In genomic region chr20:47362361-47363219, GRCh38 we compare ENCODE assay signal across 10 cellular contexts. TPM values are rescaled to one million over a fixed set of nuclear protein-coding genes. Genes with fewer than 3 reads are reported as not detected.
DNase-seq lines count a peak whose midpoint lies in the region; ATAC-seq, FAIRE-seq and TF ChIP-seq lines count a peak whose summit lies in the region.
"Had no signal": no experiment of that assay in that cellular context is flagged by ENCODE, and none has a peak within 500 bp of the region (broad histone marks: within the 10 kb centered on the region; RNA-seq: fewer than 3 reads in every experiment).

No MANE protein-coding gene starts in this region.

- H3K27me3 ChIP-seq in K562 (ENCODE audit: control insufficient read depth in 2 of 2, insufficient read depth in 2 of 2, low read length in 2 of 2), result no peaks in the 10 kb centered on the region
- H3K27me3 ChIP-seq in colonic mucosa, result no peaks in the 10 kb centered on the region
- H3K27me3 ChIP-seq: adrenal gland had no signal

- no peak for TF ChIP-seq EP300 in K562 (IDR thresholded peaks at IDR 0.05; ENCODE audit: low read length)

- H3K4me3 Mint-ChIP-seq in CD14-positive monocyte (peak overlapping the region; percentile 28 to 60), neural crest cell (peak overlapping the region; percentile 31)

- peaks cover 51% of the 10 kb centered on the region for H3K4me1 Mint-ChIP-seq in CD14-positive monocyte
- peaks cover 54% of the 10 kb centered on the region for H3K4me1 Mint-ChIP-seq in neural crest cell

- H2AFZ ChIP-seq in K562 (ENCODE audit: low read depth, low read length), result peak overlapping the region; percentile 79

- H3K27me3 Mint-ChIP-seq in CD14-positive monocyte (ENCODE audit: low read depth in 3 of 3) (peaks cover 0 to 1% (median 0%) of the 10 kb centered on the region in 3 donors), neural crest cell (ENCODE audit: low read depth) (no peaks in the 10 kb centered on the region)

- H3K9ac ChIP-seq in K562 (ENCODE audit: insufficient read depth in 1 of 2, low read depth in 2 of 2, low read length in 2 of 2) (peak overlapping the region; percentile 33 to 58; a peak in 3 of 4 replicates), colonic mucosa (ENCODE audit: low read depth in 2 of 2, low read length in 2 of 2) (no peak overlapping the region)

- peak overlapping the region; percentile 58 for H3K4me2 ChIP-seq in K562 (ENCODE audit: insufficient read depth, low read length)

- no peak for FAIRE-seq in K562 (lab: Jason Lieb, UNC)
- FAIRE-seq: D721Med had no signal

- no peak for ATAC-seq in K562
- ATAC-seq in GM18867 (IDR thresholded peaks at IDR 0.05; ENCODE audit: unreplicated experiment), result no peak

- no peak overlapping the region for H3K4me3 ChIP-seq in Jurkat, Clone E6-1 (ENCODE audit: low read length)
- H3K4me3 ChIP-seq in K562 (no peak overlapping the region), colonic mucosa (no peak overlapping the region)
- H3K4me3 ChIP-seq: adrenal gland had no signal

- TF ChIP-seq CTCF in CD14-positive monocyte (IDR thresholded peaks at IDR 0.05) (no peak), K562 (IDR thresholded peaks at IDR 0.05 in 2 of 3, conservative IDR thresholded peaks at IDR 0.05 in 1 of 3; ENCODE audit: insufficient read depth in 2 of 3, low read depth in 1 of 3, low read length in 3 of 3) (no peak), neural crest cell (conservative IDR thresholded peaks at IDR 0.05) (no peak), colonic mucosa (IDR thresholded peaks at IDR 0.05) (no peak)

- no peak for TF ChIP-seq POLR2A in K562 (conservative IDR thresholded peaks at IDR 0.05)

- no peak for TF ChIP-seq RAD21 in K562 (CRISPR knock-in tag; conservative IDR thresholded peaks at IDR 0.05 in 1 of 2, IDR thresholded peaks at IDR 0.05 in 1 of 2)

- H3K36me3 Mint-ChIP-seq in CD14-positive monocyte, result peaks cover 5% of the 10 kb centered on the region in 2 donors
- no peaks in the 10 kb centered on the region for H3K36me3 Mint-ChIP-seq in neural crest cell (ENCODE audit: low read depth)

- H3K9me1 ChIP-seq in K562 (ENCODE audit: control insufficient read depth, insufficient read depth, low read length), result no peaks in the 10 kb centered on the region

- no peaks in the 10 kb centered on the region for H3K9me3 Mint-ChIP-seq in CD14-positive monocyte
- no peaks in the 10 kb centered on the region for H3K9me3 Mint-ChIP-seq in neural crest cell

- CTCF ChIA-PET in K562 (lab: Yijun Ruan, JAX; ENCODE audit: low intra/inter-chr PET ratio), result no interaction called here

- in situ Hi-C loops in K562 (cut with MboI), result no loop called here

- H3K36me3 ChIP-seq in K562 (ENCODE audit: control insufficient read depth, insufficient read depth, low read length) (no peaks in the 10 kb centered on the region), colonic mucosa (no peaks in the 10 kb centered on the region)
- H3K36me3 ChIP-seq: adrenal gland had no signal

- H3K79me2 ChIP-seq in K562 (ENCODE audit: control insufficient read depth, insufficient read depth, low read length), result peaks cover 53% of the 10 kb centered on the region

- peak overlapping the region in 3 of 7 donors; percentile 2 to 84 (median 22) for H3K27ac Mint-ChIP-seq in CD14-positive monocyte
- H3K27ac Mint-ChIP-seq in neural crest cell (ENCODE audit: unreplicated experiment), result peak overlapping the region; percentile 27

- H3K9me3 ChIP-seq in K562 (replicated peaks; ENCODE audit: control insufficient read depth, insufficient read depth, low read depth, low read length) (no peaks in the 10 kb centered on the region), colonic mucosa (no peaks in the 10 kb centered on the region)
- H3K9me3 ChIP-seq: adrenal gland had no signal

- H3K4me1 ChIP-seq in K562 (replicated peaks in 1 of 2; ENCODE audit: control insufficient read depth in 2 of 2, insufficient read depth in 2 of 2, low read length in 2 of 2) (peaks cover 67% of the 10 kb centered on the region in 2 experiments), colonic mucosa (peaks cover 37% of the 10 kb centered on the region)

- H3K27ac ChIP-seq in K562 (ENCODE audit: extremely low read depth, low read depth, low read length), result peak overlapping the region; percentile 97
- H3K27ac ChIP-seq in colonic mucosa, result no peak overlapping the region

- BruUV-seq in K562 (replicated peaks; lab: Mats Ljungman, UMichigan), result no TSS peak

- intact Hi-C loops in CD14-positive monocyte (cut with micrococcal nuclease) (loop anchor here in 1 of 2 donors (5.0 kb wide), 1 partner anchor 45 kb away; no protein-coding TSS in a partner anchor), K562 (cut with micrococcal nuclease) (no loop called here), colonic mucosa (cut with DNase I) (no loop called here)

- DNase-seq in CD14-positive monocyte (ENCODE audit: low spot score) (no peak), K562 (ENCODE audit: extremely low read depth in 1 of 4, low spot score in 3 of 4) (no peak), neural crest cell (ENCODE audit: low read depth, low spot score) (no peak), SW 1271 (lab: John Stamatoyannopoulos, UW) (no peak), colonic mucosa (no peak), NCI-H2196 (lab: John Stamatoyannopoulos, UW; ENCODE audit: unreplicated experiment) (no peak)
- DNase-seq in Jurkat, Clone E6-1 (ENCODE audit: low read depth, low spot score), result peak; percentile 84
- DNase-seq: adrenal gland had no signal

- H4K20me1 ChIP-seq in K562 (replicated peaks; ENCODE audit: control insufficient read depth, insufficient read depth, low read length), result no peaks in the 10 kb centered on the region

- POLR2A ChIA-PET in K562 (lab: Yijun Ruan, JAX), result interaction anchor here (0.6 to 1.8 kb wide), 7 partner anchors 8 to 108 kb away, joined by 3 to 7 read pairs (median 4); no protein-coding TSS in a partner anchor

- 21% methylated on average over 14 of the region's 17 CpGs for WGBS in K562 (ENCODE audit: insufficient coverage, low coverage, missing lambda C conversion rate)

TF ChIP-seq in K562, 482 proteins besides CTCF, POLR2A, EP300 and RAD21 (continues in another document):
- TF ChIP-seq HSF4 (CRISPR knock-in tag; IDR thresholded peaks at IDR 0.05; ENCODE audit: borderline replicate concordance) (no peak), ARID1B (IDR thresholded peaks at IDR 0.05) (peak; percentile 57), CBX1 (IDR thresholded peaks at IDR 0.05; ENCODE audit: low read depth) (peak; percentile 52; the same call in 1 of the 2 replicates), HIVEP1 (CRISPR knock-in tag; IDR thresholded peaks at IDR 0.05) (0 out of 2 replicates have a peak, but pooled peaks have one; percentile 23), HDGF (IDR thresholded peaks at IDR 0.05) (peak; percentile 42; the same call in 1 of the 2 replicates), HMGN3 (IDR thresholded peaks at IDR 0.05; ENCODE audit: borderline replicate concordance, extremely low read depth, insufficient read length, low read depth, low read length) (no peak), PTTG1 (tag; IDR thresholded peaks at IDR 0.05; ENCODE audit: low read depth) (peak; percentile 10; the same call in 1 of the 2 replicates), HDAC1 (IDR thresholded peaks at IDR 0.05) (peak in 1 of 2 experiments; percentile 27; a peak in 2 of 4 replicates), CBFA2T2 (conservative IDR thresholded peaks at IDR 0.05) (no peak), SRF (CRISPR knock-in tag; IDR thresholded peaks at IDR 0.05) (no peak), MEIS2 (IDR thresholded peaks at IDR 0.05; ENCODE audit: partially characterized antibody) (no peak), ZNF395 (CRISPR knock-in tag; IDR thresholded peaks at IDR 0.05) (0 out of 2 replicates have a peak, but pooled peaks have one; percentile 25)

RNA-seq across cellular contexts. Expression of gene ZMYND8, which starts 6.1 kb away (rescaled TPM):
- 1 to 10 TPM; 1.4 to 5.8 TPM for polyA plus RNA-seq in CD14-positive monocyte
- polyA plus RNA-seq in Jurkat, Clone E6-1 (2012; ENCODE audit: insufficient read depth, insufficient read length), result 9.4 TPM
- total RNA-seq in K562 (2011; cell fraction: chromatin; rRNA removed; ENCODE audit: low replicate concordance), result 399 and 515 TPM in 2 replicates
- total RNA-seq in K562 (2011; cell fraction: nucleolus; rRNA removed), result 184 and 194 TPM in 2 replicates
- 232 and 241 TPM in 2 replicates for total RNA-seq in K562 (2011; cell fraction: nucleoplasm; rRNA removed)
- 51.8 and 62.6 TPM in 2 replicates for total RNA-seq in K562 (2014; rRNA removed)
- total RNA-seq in K562 (2014; rRNA removed; fragmentation: Illumina TruSeq; extraction: Trizol), result 71.9 and 79.2 TPM in 2 replicates
- total RNA-seq in K562 (2015; rRNA removed; fragmentation: Illumina TruSeq; extraction: Trizol), result 65.3 and 67.3 TPM in 2 replicates
- 129 and 148 TPM in 2 replicates for total RNA-seq in K562 (2021)
- 80.8 and 95.0 TPM in 2 replicates for polyA plus RNA-seq in K562 (2011; rRNA removed)
- polyA plus RNA-seq in K562 (2011; cell fraction: cytosol; rRNA removed), result 42.9 and 46.7 TPM in 2 replicates
- polyA plus RNA-seq in K562 (2011; cell fraction: nucleus; rRNA removed), result 147 and 184 TPM in 2 replicates
- polyA plus RNA-seq in K562 (2012), result 48.4 and 62.9 TPM in 2 replicates
- 97.2 and 121 TPM in 2 replicates for polyA plus RNA-seq in K562 (2014; fragmentation: Illumina TruSeq; extraction: Trizol)
- polyA plus RNA-seq in K562 (2014; fragmentation: Nextera tagmentation; extraction: Ambion mirVana), result 10 to 100 TPM; 31.8 to 58.0 TPM
- 63.9 and 79.5 TPM in 2 replicates for polyA plus RNA-seq in K562 (2014; rRNA removed)
- 140 and 160 TPM in 2 replicates for polyA minus RNA-seq in K562 (2011; rRNA and poly(A)+ RNA removed)
- 71.6 and 73.2 TPM in 2 replicates for polyA minus RNA-seq in K562 (2011; cell fraction: cytosol; rRNA and poly(A)+ RNA removed)
- polyA minus RNA-seq in K562 (2011; cell fraction: nucleus; rRNA and poly(A)+ RNA removed), result 125 and 198 TPM in 2 replicates
- 86.0 and 92.1 TPM in 2 replicates for total RNA-seq in neural crest cell
- 10 to 100 TPM; 45.4 to 53.1 TPM for total RNA-seq in colonic mucosa

Comparison
In these comparisons a context has a peak if more than half of its experiments do, and no peak if none do; other contexts are left out.
1. H3K9ac ChIP-seq: peak in K562 (2 of 2); none in colonic mucosa (0 of 2).